In genomic region chr6:168618546-168619315, GRCh38 we compare ENCODE assay signal across 27 cellular contexts.
DNase-seq lines count a peak whose midpoint lies in the region; TF ChIP-seq lines count a peak whose summit lies in the region.
"Had no signal": no experiment of that assay in that cellular context is flagged by ENCODE, and none has a peak within 500 bp of the region (broad histone marks: within the 10 kb centered on the region; RNA-seq: fewer than 3 reads in every experiment).

No MANE protein-coding gene starts in this region.

- H2AK5ac ChIP-seq in trophoblast cell (ENCODE audit: low read length), result peak overlapping the region; percentile 69

- DNase-seq in DMS79 treated with DMSO at 0.1 percent for 48 hours (lab: John Stamatoyannopoulos, UW), result peak; percentile 38
- DNase-seq in DMS79 (lab: John Stamatoyannopoulos, UW), result no peak
- peak; percentile 60 to 75 for DNase-seq in trophoblast cell
- no peak for DNase-seq in LoVo (ENCODE audit: low spot score)
- DNase-seq in CD8-positive, alpha-beta memory T cell, result no peak
- no peak for DNase-seq in activated T-cell treated with anti-CD3 and anti-CD28 coated beads, Interleukin-2, amount 50 U/mL, for 1 hour
- DNase-seq: DMS153, HFFc6, IMR-90, KG1, NCI-H1092 treated with DMSO at 0.1 percent for 48 hours, NCI-H1436, NCI-H187, NCI-H2081 treated with DMSO at 0.1 percent for 48 hours, NCI-H2171, NCI-H226, NCI-H510A, NCI-H69, SHP77 had no signal

- H4K8ac ChIP-seq in trophoblast cell (ENCODE audit: low read depth, low read length), result peak overlapping the region; percentile 68

- peaks cover 8 to 9% of the 10 kb centered on the region in 2 experiments for H3K4me1 ChIP-seq in trophoblast cell (ENCODE audit: control insufficient read depth in 1 of 2, insufficient read depth in 2 of 2, low read length in 2 of 2)
- no peaks in the 10 kb centered on the region for H3K4me1 ChIP-seq in CD8-positive, alpha-beta memory T cell (ENCODE audit: insufficient read depth, low read length)
- H3K4me1 ChIP-seq: HAP-1 had no signal

- no peaks in the 10 kb centered on the region for H3K36me3 ChIP-seq in trophoblast cell (ENCODE audit: control insufficient read depth in 1 of 2, insufficient read depth in 2 of 2, low read length in 2 of 2)
- H3K36me3 ChIP-seq in CD8-positive, alpha-beta memory T cell (ENCODE audit: insufficient read depth, low read length), result no peaks in the 10 kb centered on the region
- H3K36me3 ChIP-seq: HAP-1 had no signal

- CTCF ChIA-PET in CD8-positive, alpha-beta memory T cell (lab: Charles Lee), result no interaction called here

- H2BK5ac ChIP-seq in trophoblast cell (ENCODE audit: low read depth, low read length, poor library complexity), result peak overlapping the region; percentile 42

- peaks cover 7% of the 10 kb centered on the region for H3K79me1 ChIP-seq in trophoblast cell (ENCODE audit: low read length)

- peak overlapping the region; percentile 70 for H3K18ac ChIP-seq in trophoblast cell (ENCODE audit: low read length)

- H3K4me3 Mint-ChIP-seq in CD8-positive, alpha-beta memory T cell, result no peak overlapping the region
- H3K4me3 Mint-ChIP-seq: B cell, GM23338, HFFc6 had no signal

- peaks cover 2 to 7% of the 10 kb centered on the region in 2 donors for H3K27me3 Mint-ChIP-seq in CD8-positive, alpha-beta memory T cell
- H3K27me3 Mint-ChIP-seq: B cell had no signal

- H3K4me3 ChIP-seq in trophoblast cell (ENCODE audit: low read depth, low read length), result no peak overlapping the region
- H3K4me3 ChIP-seq in CD8-positive, alpha-beta memory T cell (ENCODE audit: low read length), result no peak overlapping the region
- H3K4me3 ChIP-seq: GM12878, GM23338, HAP-1 had no signal

- WGBS in trophoblast cell (ENCODE audit: extremely low coverage, insufficient coverage, insufficient read length), result 100% methylated on average over 3 of the region's 21 CpGs

- H3K9ac ChIP-seq in trophoblast cell (ENCODE audit: low read length), result no peak overlapping the region

- no peak overlapping the region for H3K4me2 ChIP-seq in trophoblast cell (ENCODE audit: low read length)
- H3K4me2 ChIP-seq: GM23338 had no signal

- POLR2A ChIA-PET in CD8-positive, alpha-beta memory T cell (lab: Charles Lee), result no interaction called here

- peak overlapping the region; percentile 61 for H2BK120ac ChIP-seq in trophoblast cell (ENCODE audit: insufficient read depth, low read length, poor library complexity)

- H3K36me3 Mint-ChIP-seq in CD8-positive, alpha-beta memory T cell, result no peaks in the 10 kb centered on the region
- H3K36me3 Mint-ChIP-seq: CD14-positive monocyte had no signal

- H3K9me3 ChIP-seq in trophoblast cell (ENCODE audit: insufficient read depth, low read depth, low read length), result peaks cover 4% of the 10 kb centered on the region
- no peaks in the 10 kb centered on the region for H3K9me3 ChIP-seq in CD8-positive, alpha-beta memory T cell (ENCODE audit: low read length)
- H3K9me3 ChIP-seq: HAP-1 had no signal

- H2BK12ac ChIP-seq in trophoblast cell (ENCODE audit: low read length), result peak overlapping the region; percentile 97

- peaks cover 0 to 10% (median 0%) of the 10 kb centered on the region in 5 donors for H3K9me3 Mint-ChIP-seq in CD8-positive, alpha-beta memory T cell

- peaks cover 2% of the 10 kb centered on the region for H3K79me2 ChIP-seq in trophoblast cell (ENCODE audit: control insufficient read depth, insufficient read depth, low read length, poor library complexity)

- peak overlapping the region; percentile 88 for H3K27ac ChIP-seq in VCaP
- H3K27ac ChIP-seq in trophoblast cell (ENCODE audit: low read depth, low read length), result no peak overlapping the region
- no peak overlapping the region for H3K27ac ChIP-seq in CD8-positive, alpha-beta memory T cell (ENCODE audit: low read depth, low read length)
- H3K27ac ChIP-seq: 22Rv1, RWPE1 had no signal

- no peak for TF ChIP-seq CTCF in VCaP (conservative IDR thresholded peaks at IDR 0.05)

- peak overlapping the region; percentile 41 for H3K14ac ChIP-seq in trophoblast cell (ENCODE audit: low read length)

- H4K12ac ChIP-seq in trophoblast cell (ENCODE audit: low read depth, low read length), result no peak overlapping the region

- H3K27me3 ChIP-seq in trophoblast cell (ENCODE audit: insufficient read depth, low read length), result no peaks in the 10 kb centered on the region
- no peaks in the 10 kb centered on the region for H3K27me3 ChIP-seq in CD8-positive, alpha-beta memory T cell (ENCODE audit: insufficient read depth, low read length, poor library complexity, severe bottlenecking)

- H3K27ac Mint-ChIP-seq in CD8-positive, alpha-beta memory T cell, result peak overlapping the region in 2 of 8 donors; percentile 25 to 38
- H3K27ac Mint-ChIP-seq: B cell, CD14-positive monocyte, GM23338, HFFc6 had no signal

- peak overlapping the region; percentile 86 for H4K91ac ChIP-seq in trophoblast cell (ENCODE audit: low read depth, low read length)

- peaks cover 3 to 15% (median 14%) of the 10 kb centered on the region in 3 donors for H3K4me1 Mint-ChIP-seq in CD8-positive, alpha-beta memory T cell
- H3K4me1 Mint-ChIP-seq: B cell, CD14-positive monocyte had no signal

- H3K23ac ChIP-seq in trophoblast cell (ENCODE audit: low read length), result no peak overlapping the region

- H2AFZ ChIP-seq in trophoblast cell (ENCODE audit: insufficient read depth, low read length, poor library complexity), result no peak overlapping the region
- H2AFZ ChIP-seq: GM23338 had no signal

- peak overlapping the region; percentile 16 for H3K4ac ChIP-seq in trophoblast cell (ENCODE audit: low read depth, low read length)

Comparison
In these comparisons a context has a peak if more than half of its experiments do, and no peak if none do; other contexts are left out.
1. DNase-seq: peak in DMS79 treated with DMSO at 0.1 percent for 48 hours (single experiment) and trophoblast cell (2 of 2); none in DMS79 (single experiment), LoVo (single experiment), CD8-positive, alpha-beta memory T cell (0 of 5) and activated T-cell treated with anti-CD3 and anti-CD28 coated beads, Interleukin-2, amount 50 U/mL, for 1 hour (single experiment).